In the genomic region with DNA sequence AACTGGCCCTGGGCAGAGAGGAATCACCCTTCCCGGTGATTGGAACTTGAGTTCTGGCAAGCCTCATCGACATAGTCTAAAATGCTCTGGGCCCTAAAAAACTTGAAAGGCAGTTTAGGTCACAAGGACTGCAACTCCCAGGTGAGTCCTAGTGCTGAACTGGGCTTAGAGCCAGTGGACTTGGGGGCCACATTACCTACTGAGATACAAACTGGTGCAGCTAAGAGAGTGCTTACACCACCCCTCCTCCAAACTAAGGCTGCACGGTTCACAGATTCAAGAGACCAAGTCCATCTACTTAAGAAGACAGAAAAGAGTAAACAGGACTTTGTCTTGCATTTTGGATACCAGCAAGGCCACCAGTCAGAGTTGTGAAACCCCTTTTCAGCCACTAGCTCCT, we compare ENCODE assay signal across 34 cellular contexts.
"Had no signal": no experiment of that assay in that cellular context is flagged by ENCODE, and none has a peak within 500 bp of the region (broad histone marks: within the 10 kb centered on the region; RNA-seq: fewer than 3 reads in every experiment).

No MANE protein-coding gene starts in this region.

- H3K27me3 ChIP-seq: MG63 had no signal

- DNase-seq: Karpas-422, Kasumi-1, KG1, MG63, MM.1S, MV-4-11, NCI-H1048, NCI-H1092, NCI-H1092 treated with DMSO at 0.1 percent for 48 hours, NCI-H1105, NCI-H1105 treated with DMSO at 0.1 percent for 48 hours, NCI-H1417, NCI-H1417 treated with DMSO at 0.1 percent for 48 hours, NCI-H1436, NCI-H1436 treated with DMSO at 0.1 percent for 48 hours, NCI-H146, NCI-H1694, NCI-H1694 treated with DMSO at 0.1 percent for 48 hours, NCI-H187, NCI-H187 treated with DMSO at 0.1 percent for 48 hours, NCI-H1930, NCI-H2029, NCI-H2029 treated with DMSO at 0.1 percent for 48 hours, NCI-H2081, NCI-H2081 treated with DMSO at 0.1 percent for 48 hours, NCI-H2107, NCI-H2171, NCI-H2171 treated with DMSO at 0.1 percent for 48 hours, NCI-H2227 treated with DMSO at 0.1 percent for 48 hours, NCI-H226, NCI-H345, NCI-H446, NCI-H446 treated with DMSO at 0.1 percent for 48 hours had no signal

- H3K27ac ChIP-seq: KMS-11 had no signal

- H3K4me3 ChIP-seq: MG63 had no signal

- H3K9ac ChIP-seq: KMS-11 had no signal

- H3K4me2 ChIP-seq: KMS-11 had no signal
